In the genomic region with DNA sequence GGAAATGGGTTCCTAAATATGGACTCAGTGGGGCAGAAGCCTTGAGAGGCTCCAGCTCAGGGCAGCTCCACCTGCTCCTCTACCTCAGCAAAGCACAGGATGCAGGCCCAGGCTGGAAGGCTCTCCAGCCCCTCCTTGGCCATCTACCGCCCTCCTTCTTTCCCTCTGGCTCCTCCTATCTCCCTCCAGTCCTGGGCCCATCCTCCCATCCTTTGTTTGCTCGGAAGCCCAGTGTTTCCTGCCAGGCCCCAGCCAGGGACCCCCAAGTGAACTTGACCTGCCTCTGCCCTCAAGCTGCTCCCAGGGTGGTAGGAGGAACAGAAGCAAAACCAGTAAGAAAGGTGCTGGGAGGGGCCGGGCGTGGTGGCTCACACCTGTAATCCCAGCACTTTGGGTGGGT, we compare ENCODE assay signal across 20 cellular contexts. TPM values are rescaled to one million over a fixed set of nuclear protein-coding genes. Genes with fewer than 3 reads are reported as not detected.
DNase-seq lines count a peak whose midpoint lies in the region; ATAC-seq, FAIRE-seq and TF ChIP-seq lines count a peak whose summit lies in the region.
"Had no signal": no experiment of that assay in that cellular context is flagged by ENCODE, and none has a peak within 500 bp of the region (broad histone marks: within the 10 kb centered on the region; RNA-seq: fewer than 3 reads in every experiment).

No MANE protein-coding gene starts in this region.

- H3K4me1 Mint-ChIP-seq in WTC11 (peaks cover 33% of the 10 kb centered on the region), endodermal cell (peaks cover 21% of the 10 kb centered on the region), immature natural killer cell (peaks cover 61 to 70% of the 10 kb centered on the region in 2 donors)
- peaks cover 38 to 52% of the 10 kb centered on the region in 2 donors for H3K4me1 Mint-ChIP-seq in stimulated activated naive B cell treated with anti-CD40 and anti-IgM and Interleukin-4, amounts not matched to agents 10 μg/mL and 1 μg/mL and 100 μg/mL, for 72 hours

- no peaks in the 10 kb centered on the region for H3K27me3 ChIP-seq in right cardiac atrium (ENCODE audit: control insufficient read depth, insufficient read depth)
- H3K27me3 ChIP-seq in endodermal cell (ENCODE audit: control insufficient read depth, insufficient read depth, low read length, poor library complexity, severe bottlenecking): no peaks in the 10 kb centered on the region

- H3K27ac ChIP-seq in right cardiac atrium (ENCODE audit: low read length) (peak overlapping the region; percentile 2), endodermal cell (ENCODE audit: low read depth, low read length) (no peak overlapping the region)

- no peaks in the 10 kb centered on the region for H3K27me3 Mint-ChIP-seq in WTC11 (ENCODE audit: low read depth)
- no peaks in the 10 kb centered on the region for H3K27me3 Mint-ChIP-seq in endodermal cell (ENCODE audit: insufficient read depth)
- H3K27me3 Mint-ChIP-seq in stimulated activated naive B cell treated with anti-CD40 and anti-IgM and Interleukin-4, amounts not matched to agents 10 μg/mL and 1 μg/mL and 100 μg/mL, for 72 hours: no peaks in the 10 kb centered on the region
- H3K27me3 Mint-ChIP-seq in immature natural killer cell (ENCODE audit: low read depth in 3 of 3): peaks cover 0 to 6% (median 0%) of the 10 kb centered on the region in 3 donors
- H3K27me3 Mint-ChIP-seq: naive thymus-derived CD8-positive, alpha-beta T cell had no signal

- DNase-seq in right cardiac atrium (peak in 1 of 3 donors; percentile 12), cardiac septum (ENCODE audit: low spot score) (no peak), WTC11 (ENCODE audit: low spot score) (peak; percentile 49), endodermal cell (peak; percentile 74), T1000 (lab: John Stamatoyannopoulos, UW) (no peak), immature natural killer cell (no peak), H54 (ENCODE audit: insufficient read length, low spot score) (no peak)
- DNase-seq in stimulated activated naive B cell treated with anti-CD40 and anti-IgM and Interleukin-4, amounts not matched to agents 10 μg/mL and 1 μg/mL and 100 μg/mL, for 72 hours: no peak
- DNase-seq: activated gamma-delta T cell; Calu3; mesenchymal stem cell; naive thymus-derived CD8-positive, alpha-beta T cell; NCI-H2029; NCI-H446 treated with DMSO at 0.1 percent for 48 hours; posterior cingulate gyrus; RPMI8226 had no signal

- no peak for ATAC-seq in right cardiac atrium
- peak; percentile 96 for ATAC-seq in WTC11
- ATAC-seq in stimulated activated naive B cell treated with anti-CD40 and anti-IgM and Interleukin-4, amounts not matched to agents 10 μg/mL and 1 μg/mL and 100 μg/mL, for 72 hours (replicated peaks): no peak
- ATAC-seq: naive thymus-derived CD8-positive, alpha-beta T cell had no signal

- H3K9ac ChIP-seq in endodermal cell (ENCODE audit: extremely low read depth, low read length, poor library complexity, severe bottlenecking): no peak overlapping the region

- TF ChIP-seq CTCF in WTC11 (IDR thresholded peaks at IDR 0.05): no peak
- TF ChIP-seq CTCF in endodermal cell (conservative IDR thresholded peaks at IDR 0.05): no peak

- peaks cover 6% of the 10 kb centered on the region for H3K4me1 ChIP-seq in right cardiac atrium (ENCODE audit: control insufficient read depth, insufficient read depth, low read length)
- no peaks in the 10 kb centered on the region for H3K4me1 ChIP-seq in endodermal cell (ENCODE audit: control insufficient read depth, insufficient read depth, low read length)

- H3K4me3 Mint-ChIP-seq in WTC11 (no peak overlapping the region), endodermal cell (no peak overlapping the region), immature natural killer cell (no peak overlapping the region)
- H3K4me3 Mint-ChIP-seq in stimulated activated naive B cell treated with anti-CD40 and anti-IgM and Interleukin-4, amounts not matched to agents 10 μg/mL and 1 μg/mL and 100 μg/mL, for 72 hours: no peak overlapping the region

- H3K4me3 ChIP-seq in right cardiac atrium (ENCODE audit: low read length) (no peak overlapping the region), endodermal cell (ENCODE audit: low read length) (no peak overlapping the region)
- H3K4me3 ChIP-seq: skin epidermis had no signal

- intact Hi-C loops in right cardiac atrium (cut with DNase I): no loop called here
- intact Hi-C loops in cardiac septum (cut with DNase I): no loop called here

- H3K27ac Mint-ChIP-seq in WTC11 (peak overlapping the region; percentile 71; the same call in 1 of the 2 replicates), endodermal cell (no peak overlapping the region), immature natural killer cell (no peak overlapping the region)
- peak overlapping the region; percentile 20 for H3K27ac Mint-ChIP-seq in stimulated activated naive B cell treated with anti-CD40 and anti-IgM and Interleukin-4, amounts not matched to agents 10 μg/mL and 1 μg/mL and 100 μg/mL, for 72 hours

- CTCF ChIA-PET in WTC11 (lab: Charles Lee): interaction anchor here (0.6 to 3.5 kb wide), 7 partner anchors 9 to 33 kb away, joined by 3 to 16 read pairs (median 6); a partner anchor contains a TSS

- POLR2A ChIA-PET in WTC11 (lab: Charles Lee): interaction anchor here (1.5 kb wide), 1 partner anchor 9 kb away, joined by 4 read pairs; no protein-coding TSS in a partner anchor

- H3K36me3 ChIP-seq in endodermal cell (ENCODE audit: control insufficient read depth, insufficient read depth, low read length): no peaks in the 10 kb centered on the region

- TF ChIP-seq POLR2A in H54 (IDR thresholded peaks at IDR 0.05; ENCODE audit: low read depth, low read length): no peak

- no peak for FAIRE-seq in H54 (lab: Jason Lieb, UNC)
- FAIRE-seq: endometrium, HTR-8/SVneo, keratinocyte had no signal

- H3K9me3 ChIP-seq in right cardiac atrium (ENCODE audit: control insufficient read depth, low read length) (no peaks in the 10 kb centered on the region), endodermal cell (ENCODE audit: control insufficient read depth, low read length) (no peaks in the 10 kb centered on the region)

- H3K9me3 Mint-ChIP-seq in WTC11 (no peaks in the 10 kb centered on the region), endodermal cell (no peaks in the 10 kb centered on the region), immature natural killer cell (no peaks in the 10 kb centered on the region)
- no peaks in the 10 kb centered on the region for H3K9me3 Mint-ChIP-seq in stimulated activated naive B cell treated with anti-CD40 and anti-IgM and Interleukin-4, amounts not matched to agents 10 μg/mL and 1 μg/mL and 100 μg/mL, for 72 hours
- H3K9me3 Mint-ChIP-seq: naive thymus-derived CD8-positive, alpha-beta T cell had no signal

- 74% methylated on average over 4 of the region's 4 CpGs for WGBS in right cardiac atrium
- WGBS in endodermal cell (ENCODE audit: insufficient coverage in 1 of 2, insufficient read length in 1 of 2), 2 experiments: 79 to 94% methylated on average over 2 to 4 of the region's 4 CpGs

- peaks cover 6% of the 10 kb centered on the region for H3K36me3 Mint-ChIP-seq in WTC11
- peaks cover 8% of the 10 kb centered on the region for H3K36me3 Mint-ChIP-seq in endodermal cell (ENCODE audit: low read depth)
- peaks cover 36 to 56% of the 10 kb centered on the region in 2 donors for H3K36me3 Mint-ChIP-seq in stimulated activated naive B cell treated with anti-CD40 and anti-IgM and Interleukin-4, amounts not matched to agents 10 μg/mL and 1 μg/mL and 100 μg/mL, for 72 hours
- H3K36me3 Mint-ChIP-seq in immature natural killer cell: peaks cover 6 to 11% (median 7%) of the 10 kb centered on the region in 3 donors

TF ChIP-seq in WTC11, 78 proteins besides CTCF, POLR2A, EP300 and RAD21 (continues in another document):
- TF ChIP-seq, protein P1, sequence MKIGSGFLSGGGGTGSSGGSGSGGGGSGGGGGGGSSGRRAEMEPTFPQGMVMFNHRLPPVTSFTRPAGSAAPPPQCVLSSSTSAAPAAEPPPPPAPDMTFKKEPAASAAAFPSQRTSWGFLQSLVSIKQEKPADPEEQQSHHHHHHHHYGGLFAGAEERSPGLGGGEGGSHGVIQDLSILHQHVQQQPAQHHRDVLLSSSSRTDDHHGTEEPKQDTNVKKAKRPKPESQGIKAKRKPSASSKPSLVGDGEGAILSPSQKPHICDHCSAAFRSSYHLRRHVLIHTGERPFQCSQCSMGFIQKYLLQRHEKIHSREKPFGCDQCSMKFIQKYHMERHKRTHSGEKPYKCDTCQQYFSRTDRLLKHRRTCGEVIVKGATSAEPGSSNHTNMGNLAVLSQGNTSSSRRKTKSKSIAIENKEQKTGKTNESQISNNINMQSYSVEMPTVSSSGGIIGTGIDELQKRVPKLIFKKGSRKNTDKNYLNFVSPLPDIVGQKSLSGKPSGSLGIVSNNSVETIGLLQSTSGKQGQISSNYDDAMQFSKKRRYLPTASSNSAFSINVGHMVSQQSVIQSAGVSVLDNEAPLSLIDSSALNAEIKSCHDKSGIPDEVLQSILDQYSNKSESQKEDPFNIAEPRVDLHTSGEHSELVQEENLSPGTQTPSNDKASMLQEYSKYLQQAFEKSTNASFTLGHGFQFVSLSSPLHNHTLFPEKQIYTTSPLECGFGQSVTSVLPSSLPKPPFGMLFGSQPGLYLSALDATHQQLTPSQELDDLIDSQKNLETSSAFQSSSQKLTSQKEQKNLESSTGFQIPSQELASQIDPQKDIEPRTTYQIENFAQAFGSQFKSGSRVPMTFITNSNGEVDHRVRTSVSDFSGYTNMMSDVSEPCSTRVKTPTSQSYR (CRISPR knock-in tag; IDR thresholded peaks at IDR 0.05): no peak

RNA-seq across cellular contexts. Expression of a gene that starts 20.1 kb away (rescaled TPM):
- total RNA-seq in right cardiac atrium (100 to 1,000 TPM; 167 to 260 (median 225) TPM), cardiac septum (266 TPM), WTC11 (2021) (52.7 to 60.2 TPM (median 54.4 TPM) in 3 replicates), endodermal cell (10 to 100 TPM; 37.2 to 39.7 TPM)
- polyA plus RNA-seq in right cardiac atrium (181 TPM), immature natural killer cell (10 to 100 TPM; 57.2 to 92.0 (median 91.2) TPM)
- polyA plus RNA-seq in endodermal cell (2013, experiment 1 of 2): 29.9 TPM
- 26.1 TPM for polyA plus RNA-seq in endodermal cell (2013, experiment 2 of 2)

RNA-seq across cellular contexts. Expression of a gene that starts 25.4 kb away (rescaled TPM):
- total RNA-seq in right cardiac atrium: 10 to 100 TPM in 3 of 4 donors, 1 to 10 TPM in 1; 9.1 to 27.8 (median 11.2) TPM
- polyA plus RNA-seq in right cardiac atrium: 8.0 TPM
- 21.1 TPM for total RNA-seq in cardiac septum
- 1.8 to 2.4 TPM (median 1.9 TPM) in 3 replicates for total RNA-seq in WTC11 (2021)
- total RNA-seq in endodermal cell: 1 to 10 TPM; 1.2 to 2.0 TPM
- 3.6 TPM for polyA plus RNA-seq in endodermal cell (2013, experiment 1 of 2)
- 3.7 TPM for polyA plus RNA-seq in endodermal cell (2013, experiment 2 of 2)
- 10 to 100 TPM in 1 of 3 donors, 1 to 10 TPM in 2; 4.5 to 23.2 (median 7.3) TPM for polyA plus RNA-seq in immature natural killer cell

RNA-seq across cellular contexts. Expression of a gene that starts 37.7 kb away (rescaled TPM):
- total RNA-seq in right cardiac atrium (1 to 10 TPM; 4.1 to 5.2 (median 4.6) TPM), cardiac septum (6.1 TPM), WTC11 (2021) (5.2 to 5.6 TPM (median 5.5 TPM) in 3 replicates), endodermal cell (1 to 10 TPM; 7.7 to 8.5 TPM)
- polyA plus RNA-seq in right cardiac atrium (1.9 TPM), immature natural killer cell (under 1 TPM in 2 of 3 donors, not detected in 1; 0.06 to 0.08 TPM)
- 4.2 TPM for polyA plus RNA-seq in endodermal cell (2013, experiment 1 of 2)
- 3.9 TPM for polyA plus RNA-seq in endodermal cell (2013, experiment 2 of 2)

Comparison
In these comparisons a context has a peak if more than half of its experiments do, and no peak if none do; other contexts are left out.
1. DNase-seq: peak in WTC11 (single experiment) and endodermal cell (single experiment); none in cardiac septum (single experiment), stimulated activated naive B cell treated with anti-CD40 and anti-IgM and Interleukin-4, amounts not matched to agents 10 μg/mL and 1 μg/mL and 100 μg/mL, for 72 hours (single experiment), T1000 (single experiment), immature natural killer cell (0 of 3) and H54 (single experiment).
2. H3K27ac Mint-ChIP-seq: peak in WTC11 (single experiment) and stimulated activated naive B cell treated with anti-CD40 and anti-IgM and Interleukin-4, amounts not matched to agents 10 μg/mL and 1 μg/mL and 100 μg/mL, for 72 hours (single experiment); none in endodermal cell (single experiment) and immature natural killer cell (0 of 6).